In genomic region chr17:81003711-81004335, GRCh38 we compare ENCODE assay signal across 1 cellular context.
TF ChIP-seq lines count a peak whose summit lies in the region.

No MANE protein-coding gene starts in this region.

TF ChIP-seq in K562, 482 proteins besides CTCF, POLR2A, EP300 and RAD21 (continued from another document and continues in another):
- TF ChIP-seq MGA (IDR thresholded peaks at IDR 0.05) (peak; percentile 62; the same call in 1 of the 2 replicates), DIDO1 (tag; IDR thresholded peaks at IDR 0.05; ENCODE audit: low read depth) (no peak), KDM1A (IDR thresholded peaks at IDR 0.05) (no peak), ZNF644 (tag; IDR thresholded peaks at IDR 0.05; ENCODE audit: low read depth) (no peak), SMAD2 (IDR thresholded peaks at IDR 0.05; ENCODE audit: low read depth, low read length) (no peak), HDAC1 (IDR thresholded peaks at IDR 0.05) (no peak), ZNF121 (CRISPR knock-in tag; conservative IDR thresholded peaks at IDR 0.05) (peak; percentile 97), GMEB1 (CRISPR knock-in tag; IDR thresholded peaks at IDR 0.05) (no peak), MCM3 (IDR thresholded peaks at IDR 0.05) (no peak), MAZ (CRISPR knock-in tag; conservative IDR thresholded peaks at IDR 0.05 in 1 of 2, IDR thresholded peaks at IDR 0.05 in 1 of 2) (peak in 1 of 2 experiments; percentile 53; a peak in 1 of 4 replicates), CREB1 (IDR thresholded peaks at IDR 0.05) (no peak), CREB1 (CRISPR knock-in tag; IDR thresholded peaks at IDR 0.05) (no peak), ZNF75A (CRISPR knock-in tag; IDR thresholded peaks at IDR 0.05) (no peak), ZNF77 (CRISPR knock-in tag; IDR thresholded peaks at IDR 0.05) (no peak), SP1 (CRISPR knock-in tag; IDR thresholded peaks at IDR 0.05) (no peak), ZNF274 (IDR thresholded peaks at IDR 0.05; ENCODE audit: borderline replicate concordance, low read depth, low read length) (no peak), MTA2 (IDR thresholded peaks at IDR 0.05; ENCODE audit: low read depth) (no peak), TRIM24 (IDR thresholded peaks at IDR 0.05) (no peak), NFYB (IDR thresholded peaks at IDR 0.05; ENCODE audit: extremely low read depth, insufficient read length) (no peak), FOSL1 (tag; conservative IDR thresholded peaks at IDR 0.05) (no peak), CEBPZ (IDR thresholded peaks at IDR 0.05; ENCODE audit: borderline replicate concordance, low read depth, low read length) (no peak), L3MBTL2 (IDR thresholded peaks at IDR 0.05) (peak; percentile 55), ZNF695 (CRISPR knock-in tag; IDR thresholded peaks at IDR 0.05) (no peak), SFPQ (IDR thresholded peaks at IDR 0.05; ENCODE audit: low read depth, low read length) (no peak), RREB1 (CRISPR knock-in tag; IDR thresholded peaks at IDR 0.05) (0 out of 2 replicates have a peak, but pooled peaks have one; percentile 20)
